In the genomic region with DNA sequence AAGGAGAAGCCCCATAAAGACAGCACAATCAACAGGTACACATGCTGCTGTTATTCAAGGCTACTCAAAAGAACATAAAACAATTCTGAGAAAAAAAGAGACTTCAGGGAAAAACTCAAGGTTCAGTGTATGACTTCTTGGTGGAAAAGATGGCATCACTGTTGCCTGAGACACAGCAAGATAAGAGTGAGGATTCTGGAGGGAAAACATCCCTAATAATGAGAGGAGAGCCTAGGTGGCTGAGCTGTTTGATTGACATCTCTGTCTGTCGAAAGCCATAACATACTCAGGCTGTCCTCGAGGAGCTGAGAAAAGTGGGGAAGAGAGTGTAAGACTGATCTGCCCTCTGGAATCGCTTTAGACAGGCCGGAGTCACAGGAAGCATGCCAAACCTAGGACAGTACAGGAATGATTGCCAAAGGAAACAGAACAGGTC, we compare ENCODE assay signal across 1 cellular context.
TF ChIP-seq lines count a peak whose summit lies in the region.

No MANE protein-coding gene starts in this region.

TF ChIP-seq in H1, 55 proteins besides CTCF, POLR2A, EP300 and RAD21:
- TF ChIP-seq BACH1 (IDR thresholded peaks at IDR 0.05; ENCODE audit: low read length) (no peak), EZH2 (IDR thresholded peaks at IDR 0.05; ENCODE audit: low read depth, low read length, severe bottlenecking) (no peak), SIN3A (conservative IDR thresholded peaks at IDR 0.05 in 1 of 2, IDR thresholded peaks at IDR 0.05 in 1 of 2; ENCODE audit: low read depth in 1 of 2, low read length in 2 of 2) (no peak), YY1 (IDR thresholded peaks at IDR 0.05; ENCODE audit: low read depth, low read length) (no peak), NANOG (IDR thresholded peaks at IDR 0.05; ENCODE audit: insufficient read depth, low read depth, low read length, poor library complexity, severe bottlenecking) (no peak), RBBP5 (IDR thresholded peaks at IDR 0.05; ENCODE audit: borderline replicate concordance, low read depth, low read length) (no peak)
- TF ChIP-seq, protein P1, sequence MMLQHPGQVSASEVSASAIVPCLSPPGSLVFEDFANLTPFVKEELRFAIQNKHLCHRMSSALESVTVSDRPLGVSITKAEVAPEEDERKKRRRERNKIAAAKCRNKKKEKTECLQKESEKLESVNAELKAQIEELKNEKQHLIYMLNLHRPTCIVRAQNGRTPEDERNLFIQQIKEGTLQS (IDR thresholded peaks at IDR 0.05; ENCODE audit: insufficient read depth, low read depth, low read length) = no peak
